1 cellular context compared by ENCODE assay signal in the genomic region with DNA sequence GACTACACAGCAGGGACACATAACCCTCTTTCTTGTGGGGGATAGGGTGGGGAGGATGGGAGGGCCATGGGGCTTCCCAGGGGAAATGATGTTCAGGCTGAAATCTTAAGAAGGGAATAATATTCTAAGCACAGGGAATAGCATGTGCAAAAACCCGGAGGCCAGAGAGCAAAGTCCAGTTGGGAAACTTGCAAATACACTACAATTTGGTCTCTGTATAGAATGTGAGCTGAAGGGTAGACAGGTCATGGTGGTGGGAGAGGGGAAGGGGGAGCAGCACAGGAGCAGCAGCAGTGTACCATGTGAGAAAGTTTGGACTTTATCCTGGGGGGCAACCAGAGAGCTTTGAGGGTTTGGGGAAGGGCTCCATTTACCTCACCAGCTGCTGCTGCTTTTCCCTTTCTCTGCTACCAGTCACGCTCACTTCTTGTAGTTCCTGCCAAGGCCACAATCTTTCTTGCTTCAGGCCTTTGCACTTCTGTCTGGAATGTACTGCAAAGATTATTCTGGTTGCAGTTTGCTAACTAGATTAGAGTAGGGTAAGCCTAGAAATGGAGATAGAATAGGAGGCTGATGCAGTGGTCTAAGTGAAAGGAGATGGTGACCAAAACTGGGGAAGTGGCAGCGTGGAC.
TF ChIP-seq lines count a peak whose summit lies in the region.

No MANE protein-coding gene starts in this region.

TF ChIP-seq in SK-N-SH, 30 proteins besides CTCF, POLR2A, EP300 and RAD21 (continued from another document):
- TF ChIP-seq, protein P1, sequence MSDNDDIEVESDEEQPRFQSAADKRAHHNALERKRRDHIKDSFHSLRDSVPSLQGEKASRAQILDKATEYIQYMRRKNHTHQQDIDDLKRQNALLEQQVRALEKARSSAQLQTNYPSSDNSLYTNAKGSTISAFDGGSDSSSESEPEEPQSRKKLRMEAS (IDR thresholded peaks at IDR 0.05; ENCODE audit: low read depth) = no peak
- TF ChIP-seq, protein P2, sequence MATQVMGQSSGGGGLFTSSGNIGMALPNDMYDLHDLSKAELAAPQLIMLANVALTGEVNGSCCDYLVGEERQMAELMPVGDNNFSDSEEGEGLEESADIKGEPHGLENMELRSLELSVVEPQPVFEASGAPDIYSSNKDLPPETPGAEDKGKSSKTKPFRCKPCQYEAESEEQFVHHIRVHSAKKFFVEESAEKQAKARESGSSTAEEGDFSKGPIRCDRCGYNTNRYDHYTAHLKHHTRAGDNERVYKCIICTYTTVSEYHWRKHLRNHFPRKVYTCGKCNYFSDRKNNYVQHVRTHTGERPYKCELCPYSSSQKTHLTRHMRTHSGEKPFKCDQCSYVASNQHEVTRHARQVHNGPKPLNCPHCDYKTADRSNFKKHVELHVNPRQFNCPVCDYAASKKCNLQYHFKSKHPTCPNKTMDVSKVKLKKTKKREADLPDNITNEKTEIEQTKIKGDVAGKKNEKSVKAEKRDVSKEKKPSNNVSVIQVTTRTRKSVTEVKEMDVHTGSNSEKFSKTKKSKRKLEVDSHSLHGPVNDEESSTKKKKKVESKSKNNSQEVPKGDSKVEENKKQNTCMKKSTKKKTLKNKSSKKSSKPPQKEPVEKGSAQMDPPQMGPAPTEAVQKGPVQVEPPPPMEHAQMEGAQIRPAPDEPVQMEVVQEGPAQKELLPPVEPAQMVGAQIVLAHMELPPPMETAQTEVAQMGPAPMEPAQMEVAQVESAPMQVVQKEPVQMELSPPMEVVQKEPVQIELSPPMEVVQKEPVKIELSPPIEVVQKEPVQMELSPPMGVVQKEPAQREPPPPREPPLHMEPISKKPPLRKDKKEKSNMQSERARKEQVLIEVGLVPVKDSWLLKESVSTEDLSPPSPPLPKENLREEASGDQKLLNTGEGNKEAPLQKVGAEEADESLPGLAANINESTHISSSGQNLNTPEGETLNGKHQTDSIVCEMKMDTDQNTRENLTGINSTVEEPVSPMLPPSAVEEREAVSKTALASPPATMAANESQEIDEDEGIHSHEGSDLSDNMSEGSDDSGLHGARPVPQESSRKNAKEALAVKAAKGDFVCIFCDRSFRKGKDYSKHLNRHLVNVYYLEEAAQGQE (IDR thresholded peaks at IDR 0.05; ENCODE audit: low read depth, low read length) = no peak
